1 cellular context compared by ENCODE assay signal in genomic region chr6:106568518-106568917, GRCh38.
TF ChIP-seq lines count a peak whose summit lies in the region.

No MANE protein-coding gene starts in this region.

TF ChIP-seq in HCT116, 20 proteins besides CTCF, POLR2A, EP300 and RAD21:
- TF ChIP-seq CBX3 (IDR thresholded peaks at IDR 0.05; ENCODE audit: low read depth) (no peak), FOSL1 (IDR thresholded peaks at IDR 0.05; ENCODE audit: low read depth) (0 out of 2 replicates have a peak, but pooled peaks have one; percentile 20), SP1 (IDR thresholded peaks at IDR 0.05; ENCODE audit: low read depth) (no peak), ZBTB33 (IDR thresholded peaks at IDR 0.05; ENCODE audit: extremely low read depth, insufficient replicate concordance, low read length) (no peak), TCF7L2 (IDR thresholded peaks at IDR 0.05; ENCODE audit: borderline replicate concordance, extremely low read depth, insufficient read depth, insufficient read length) (no peak), ATF3 (IDR thresholded peaks at IDR 0.05) (no peak), JUND (IDR thresholded peaks at IDR 0.05) (peak; percentile 10; the same call in 1 of the 2 replicates), MAX (IDR thresholded peaks at IDR 0.05) (no peak)
